Comparison of ENCODE assay signal across 1 cellular context in genomic region chr17:50892101-50892776, GRCh38.
TF ChIP-seq lines count a peak whose summit lies in the region.

No MANE protein-coding gene starts in this region.

TF ChIP-seq in HepG2, 621 proteins besides CTCF, POLR2A, EP300 and RAD21 (continued from another document and continues in another):
- TF ChIP-seq THAP9 (CRISPR knock-in tag; IDR thresholded peaks at IDR 0.05; ENCODE audit: borderline replicate concordance) (no peak), ZNF709 (CRISPR knock-in tag; IDR thresholded peaks at IDR 0.05) (peak; percentile 34; the same call in 1 of the 2 replicates), ZBTB20 (CRISPR knock-in tag; IDR thresholded peaks at IDR 0.05; ENCODE audit: borderline replicate concordance, low read depth) (0 out of 2 replicates have a peak, but pooled peaks have one; percentile 47), NCOA1 (CRISPR knock-in tag; IDR thresholded peaks at IDR 0.05) (no peak), REPIN1 (CRISPR knock-in tag; IDR thresholded peaks at IDR 0.05; ENCODE audit: borderline replicate concordance, low read depth) (0 out of 2 replicates have a peak, but pooled peaks have one; percentile 11), ZBED4 (CRISPR knock-in tag; IDR thresholded peaks at IDR 0.05; ENCODE audit: borderline replicate concordance) (no peak), ZNF574 (CRISPR knock-in tag; IDR thresholded peaks at IDR 0.05) (0 out of 2 replicates have a peak, but pooled peaks have one; percentile 1), DRAP1 (CRISPR knock-in tag; IDR thresholded peaks at IDR 0.05) (0 out of 2 replicates have a peak, but pooled peaks have one; percentile 8), ZNF772 (CRISPR knock-in tag; IDR thresholded peaks at IDR 0.05) (no peak), MLX (CRISPR knock-in tag; IDR thresholded peaks at IDR 0.05) (no peak), ZBTB4 (CRISPR knock-in tag; IDR thresholded peaks at IDR 0.05; ENCODE audit: borderline replicate concordance) (no peak), ZNF292 (CRISPR knock-in tag; IDR thresholded peaks at IDR 0.05; ENCODE audit: borderline replicate concordance, low read depth) (peak; percentile 65; the same call in 1 of the 2 replicates), SIX1 (CRISPR knock-in tag; IDR thresholded peaks at IDR 0.05; ENCODE audit: borderline replicate concordance) (no peak), KDM6A (CRISPR knock-in tag; IDR thresholded peaks at IDR 0.05; ENCODE audit: low read depth) (no peak), TCF12 (IDR thresholded peaks at IDR 0.05) (no peak), TCF12 (CRISPR knock-in tag; IDR thresholded peaks at IDR 0.05) (0 out of 2 replicates have a peak, but pooled peaks have one; percentile 35), PHF20 (CRISPR knock-in tag; IDR thresholded peaks at IDR 0.05) (no peak), ZMYM3 (CRISPR knock-in tag; IDR thresholded peaks at IDR 0.05) (peak; percentile 8), ZFX (CRISPR knock-in tag; IDR thresholded peaks at IDR 0.05; ENCODE audit: low read depth) (peak; percentile 27; the same call in 1 of the 2 replicates), E2F2 (CRISPR knock-in tag; IDR thresholded peaks at IDR 0.05; ENCODE audit: borderline replicate concordance) (no peak), BRF2 (CRISPR knock-in tag; IDR thresholded peaks at IDR 0.05) (no peak), MEF2D (CRISPR knock-in tag; IDR thresholded peaks at IDR 0.05) (0 out of 2 replicates have a peak, but pooled peaks have one; percentile 49), ZBTB38 (CRISPR knock-in tag; IDR thresholded peaks at IDR 0.05) (no peak), ZNF251 (CRISPR knock-in tag; IDR thresholded peaks at IDR 0.05) (no peak), SIN3A (IDR thresholded peaks at IDR 0.05; ENCODE audit: borderline replicate concordance, low read depth, low read length) (peak; percentile 67; the same call in 1 of the 2 replicates), CC2D1A (CRISPR knock-in tag; IDR thresholded peaks at IDR 0.05) (no peak), FOXP4 (CRISPR knock-in tag; IDR thresholded peaks at IDR 0.05) (no peak), KAT7 (CRISPR knock-in tag; IDR thresholded peaks at IDR 0.05; ENCODE audit: borderline replicate concordance) (0 out of 2 replicates have a peak, but pooled peaks have one; percentile 20), KLF11 (CRISPR knock-in tag; IDR thresholded peaks at IDR 0.05) (no peak), SOX13 (IDR thresholded peaks at IDR 0.05) (no peak), SOX13 (CRISPR knock-in tag; conservative IDR thresholded peaks at IDR 0.05 in 1 of 2, IDR thresholded peaks at IDR 0.05 in 1 of 2) (peak in 1 of 2 experiments; percentile 33; a peak in 1 of 4 replicates), JUN (CRISPR knock-in tag; IDR thresholded peaks at IDR 0.05) (no peak), NFKBIZ (CRISPR knock-in tag; IDR thresholded peaks at IDR 0.05) (no peak), ZNF546 (CRISPR knock-in tag; conservative IDR thresholded peaks at IDR 0.05) (0 out of 2 replicates have a peak, but pooled peaks have one; percentile 4), BORCS8-MEF2B (CRISPR knock-in tag; IDR thresholded peaks at IDR 0.05) (peak; percentile 46; the same call in 1 of the 2 replicates), ZNF720 (CRISPR knock-in tag; IDR thresholded peaks at IDR 0.05) (no peak), ZNF441 (CRISPR knock-in tag; IDR thresholded peaks at IDR 0.05; ENCODE audit: borderline replicate concordance) (peak; percentile 55; the same call in 1 of the 2 replicates), FOXK2 (IDR thresholded peaks at IDR 0.05) (no peak), TGIF2 (CRISPR knock-in tag; IDR thresholded peaks at IDR 0.05) (peak; percentile 53; the same call in 1 of the 2 replicates), RARA (CRISPR knock-in tag; IDR thresholded peaks at IDR 0.05) (0 out of 2 replicates have a peak, but pooled peaks have one; percentile 11)
